In the genomic region with DNA sequence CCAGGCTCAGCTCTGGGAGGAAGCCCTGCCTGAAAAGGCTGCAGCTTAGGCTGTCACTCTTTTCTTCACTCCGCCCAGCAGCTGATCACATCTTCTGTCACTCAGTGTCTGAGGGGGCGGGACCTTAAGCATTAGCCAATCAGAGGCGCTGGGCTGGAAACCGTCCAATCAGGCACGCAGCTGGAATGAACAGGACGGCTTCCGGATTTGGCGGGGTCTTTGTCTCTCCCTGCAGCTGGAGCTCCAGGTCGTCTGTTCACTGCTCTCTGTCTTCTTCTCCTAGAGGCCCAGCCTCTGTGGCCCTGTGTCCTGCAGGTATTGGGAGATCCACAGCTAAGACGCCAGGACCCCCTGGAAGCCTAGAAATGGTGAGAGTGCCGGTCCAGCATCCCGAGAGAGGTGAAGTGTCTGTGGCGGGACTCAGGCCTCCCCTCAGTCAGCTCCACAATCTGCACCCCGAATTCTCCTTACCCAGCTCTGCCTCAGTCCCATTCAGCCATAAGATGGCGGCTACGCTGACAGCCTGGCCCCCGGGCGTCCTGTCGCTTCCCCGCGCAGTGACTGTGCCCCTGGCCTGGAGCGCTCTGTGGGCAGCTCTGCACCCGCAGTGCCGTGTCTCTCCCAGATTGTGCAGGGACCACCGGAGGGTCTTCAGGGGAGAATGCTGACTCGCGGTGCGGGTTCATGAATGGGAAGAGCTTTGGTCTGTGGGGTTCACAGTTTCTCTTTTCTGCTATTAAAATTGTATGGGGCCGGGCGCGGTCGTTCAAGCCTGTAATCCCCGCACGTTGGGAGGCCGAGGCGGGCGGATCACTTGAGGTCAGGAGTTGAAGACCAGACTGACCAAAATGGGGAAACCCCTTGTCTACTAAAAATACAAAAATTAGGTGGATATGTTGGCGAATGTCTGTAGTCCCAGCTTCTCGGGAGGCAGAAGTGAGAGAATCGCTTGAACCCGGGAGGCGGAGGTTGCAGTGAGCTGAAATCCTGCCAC, we compare ENCODE assay signal across 2 cellular contexts.
TF ChIP-seq lines count a peak whose summit lies in the region.

A gene (plus strand): TSS at position 222 of the 994 bp plus-strand sequence. CDS start 144 bp downstream, at position 366.

TF ChIP-seq in GM23338, 12 proteins besides CTCF, POLR2A, EP300 and RAD21:
- TF ChIP-seq, protein P1, sequence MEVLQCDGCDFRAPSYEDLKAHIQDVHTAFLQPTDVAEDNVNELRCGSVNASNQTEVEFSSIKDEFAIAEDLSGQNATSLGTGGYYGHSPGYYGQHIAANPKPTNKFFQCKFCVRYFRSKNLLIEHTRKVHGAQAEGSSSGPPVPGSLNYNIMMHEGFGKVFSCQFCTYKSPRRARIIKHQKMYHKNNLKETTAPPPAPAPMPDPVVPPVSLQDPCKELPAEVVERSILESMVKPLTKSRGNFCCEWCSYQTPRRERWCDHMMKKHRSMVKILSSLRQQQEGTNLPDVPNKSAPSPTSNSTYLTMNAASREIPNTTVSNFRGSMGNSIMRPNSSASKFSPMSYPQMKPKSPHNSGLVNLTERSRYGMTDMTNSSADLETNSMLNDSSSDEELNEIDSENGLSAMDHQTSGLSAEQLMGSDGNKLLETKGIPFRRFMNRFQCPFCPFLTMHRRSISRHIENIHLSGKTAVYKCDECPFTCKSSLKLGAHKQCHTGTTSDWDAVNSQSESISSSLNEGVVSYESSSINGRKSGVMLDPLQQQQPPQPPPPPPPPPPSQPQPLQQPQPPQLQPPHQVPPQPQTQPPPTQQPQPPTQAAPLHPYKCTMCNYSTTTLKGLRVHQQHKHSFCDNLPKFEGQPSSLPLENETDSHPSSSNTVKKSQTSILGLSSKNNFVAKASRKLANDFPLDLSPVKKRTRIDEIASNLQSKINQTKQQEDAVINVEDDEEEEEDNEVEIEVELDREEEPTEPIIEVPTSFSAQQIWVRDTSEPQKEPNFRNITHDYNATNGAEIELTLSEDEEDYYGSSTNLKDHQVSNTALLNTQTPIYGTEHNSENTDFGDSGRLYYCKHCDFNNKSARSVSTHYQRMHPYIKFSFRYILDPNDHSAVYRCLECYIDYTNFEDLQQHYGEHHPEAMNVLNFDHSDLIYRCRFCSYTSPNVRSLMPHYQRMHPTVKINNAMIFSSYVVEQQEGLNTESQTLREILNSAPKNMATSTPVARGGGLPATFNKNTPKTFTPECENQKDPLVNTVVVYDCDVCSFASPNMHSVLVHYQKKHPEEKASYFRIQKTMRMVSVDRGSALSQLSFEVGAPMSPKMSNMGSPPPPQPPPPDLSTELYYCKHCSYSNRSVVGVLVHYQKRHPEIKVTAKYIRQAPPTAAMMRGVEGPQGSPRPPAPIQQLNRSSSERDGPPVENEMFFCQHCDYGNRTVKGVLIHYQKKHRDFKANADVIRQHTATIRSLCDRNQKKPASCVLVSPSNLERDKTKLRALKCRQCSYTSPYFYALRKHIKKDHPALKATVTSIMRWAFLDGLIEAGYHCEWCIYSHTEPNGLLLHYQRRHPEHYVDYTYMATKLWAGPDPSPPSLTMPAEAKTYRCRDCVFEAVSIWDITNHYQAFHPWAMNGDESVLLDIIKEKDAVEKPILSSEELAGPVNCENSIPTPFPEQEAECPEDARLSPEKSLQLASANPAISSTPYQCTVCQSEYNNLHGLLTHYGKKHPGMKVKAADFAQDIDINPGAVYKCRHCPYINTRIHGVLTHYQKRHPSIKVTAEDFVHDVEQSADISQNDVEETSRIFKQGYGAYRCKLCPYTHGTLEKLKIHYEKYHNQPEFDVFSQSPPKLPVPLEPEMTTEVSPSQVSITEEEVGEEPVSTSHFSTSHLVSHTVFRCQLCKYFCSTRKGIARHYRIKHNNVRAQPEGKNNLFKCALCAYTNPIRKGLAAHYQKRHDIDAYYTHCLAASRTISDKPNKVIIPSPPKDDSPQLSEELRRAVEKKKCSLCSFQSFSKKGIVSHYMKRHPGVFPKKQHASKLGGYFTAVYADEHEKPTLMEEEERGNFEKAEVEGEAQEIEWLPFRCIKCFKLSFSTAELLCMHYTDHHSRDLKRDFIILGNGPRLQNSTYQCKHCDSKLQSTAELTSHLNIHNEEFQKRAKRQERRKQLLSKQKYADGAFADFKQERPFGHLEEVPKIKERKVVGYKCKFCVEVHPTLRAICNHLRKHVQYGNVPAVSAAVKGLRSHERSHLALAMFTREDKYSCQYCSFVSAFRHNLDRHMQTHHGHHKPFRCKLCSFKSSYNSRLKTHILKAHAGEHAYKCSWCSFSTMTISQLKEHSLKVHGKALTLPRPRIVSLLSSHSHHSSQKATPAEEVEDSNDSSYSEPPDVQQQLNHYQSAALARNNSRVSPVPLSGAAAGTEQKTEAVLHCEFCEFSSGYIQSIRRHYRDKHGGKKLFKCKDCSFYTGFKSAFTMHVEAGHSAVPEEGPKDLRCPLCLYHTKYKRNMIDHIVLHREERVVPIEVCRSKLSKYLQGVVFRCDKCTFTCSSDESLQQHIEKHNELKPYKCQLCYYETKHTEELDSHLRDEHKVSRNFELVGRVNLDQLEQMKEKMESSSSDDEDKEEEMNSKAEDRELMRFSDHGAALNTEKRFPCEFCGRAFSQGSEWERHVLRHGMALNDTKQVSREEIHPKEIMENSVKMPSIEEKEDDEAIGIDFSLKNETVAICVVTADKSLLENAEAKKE (CRISPR knock-in tag; IDR thresholded peaks at IDR 0.05) = 0 out of 2 replicates have a peak, but pooled peaks have one; percentile 43
- TF ChIP-seq, protein P2, sequence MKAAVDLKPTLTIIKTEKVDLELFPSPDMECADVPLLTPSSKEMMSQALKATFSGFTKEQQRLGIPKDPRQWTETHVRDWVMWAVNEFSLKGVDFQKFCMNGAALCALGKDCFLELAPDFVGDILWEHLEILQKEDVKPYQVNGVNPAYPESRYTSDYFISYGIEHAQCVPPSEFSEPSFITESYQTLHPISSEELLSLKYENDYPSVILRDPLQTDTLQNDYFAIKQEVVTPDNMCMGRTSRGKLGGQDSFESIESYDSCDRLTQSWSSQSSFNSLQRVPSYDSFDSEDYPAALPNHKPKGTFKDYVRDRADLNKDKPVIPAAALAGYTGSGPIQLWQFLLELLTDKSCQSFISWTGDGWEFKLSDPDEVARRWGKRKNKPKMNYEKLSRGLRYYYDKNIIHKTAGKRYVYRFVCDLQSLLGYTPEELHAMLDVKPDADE (IDR thresholded peaks at IDR 0.05) = 0 out of 2 replicates have a peak, but pooled peaks have one; percentile 12
- TF ChIP-seq STAT1 (IDR thresholded peaks at IDR 0.05; ENCODE audit: unreplicated experiment) (no peak), POLR2AphosphoS5 (IDR thresholded peaks at IDR 0.05; ENCODE audit: low read depth) (peak; percentile 95), CREB1 (CRISPR knock-in tag; IDR thresholded peaks at IDR 0.05; ENCODE audit: low read depth) (no peak), EZH2 (IDR thresholded peaks at IDR 0.05; ENCODE audit: low read depth, unreplicated experiment) (no peak), JUNB (IDR thresholded peaks at IDR 0.05; ENCODE audit: unreplicated experiment) (no peak)

TF ChIP-seq in SK-N-SH treated with all-trans-retinoic acid at 6 μM for 48 hours, 23 proteins besides CTCF, POLR2A, EP300 and RAD21 (continued from another document):
- TF ChIP-seq ZNF70 (CRISPR knock-in tag; IDR thresholded peaks at IDR 0.05) = no peak
- no peak for TF ChIP-seq ISL1 (CRISPR knock-in tag; IDR thresholded peaks at IDR 0.05)
- TF ChIP-seq PPARA (CRISPR knock-in tag; IDR thresholded peaks at IDR 0.05; ENCODE audit: borderline replicate concordance) = no peak
- TF ChIP-seq, protein P3, sequence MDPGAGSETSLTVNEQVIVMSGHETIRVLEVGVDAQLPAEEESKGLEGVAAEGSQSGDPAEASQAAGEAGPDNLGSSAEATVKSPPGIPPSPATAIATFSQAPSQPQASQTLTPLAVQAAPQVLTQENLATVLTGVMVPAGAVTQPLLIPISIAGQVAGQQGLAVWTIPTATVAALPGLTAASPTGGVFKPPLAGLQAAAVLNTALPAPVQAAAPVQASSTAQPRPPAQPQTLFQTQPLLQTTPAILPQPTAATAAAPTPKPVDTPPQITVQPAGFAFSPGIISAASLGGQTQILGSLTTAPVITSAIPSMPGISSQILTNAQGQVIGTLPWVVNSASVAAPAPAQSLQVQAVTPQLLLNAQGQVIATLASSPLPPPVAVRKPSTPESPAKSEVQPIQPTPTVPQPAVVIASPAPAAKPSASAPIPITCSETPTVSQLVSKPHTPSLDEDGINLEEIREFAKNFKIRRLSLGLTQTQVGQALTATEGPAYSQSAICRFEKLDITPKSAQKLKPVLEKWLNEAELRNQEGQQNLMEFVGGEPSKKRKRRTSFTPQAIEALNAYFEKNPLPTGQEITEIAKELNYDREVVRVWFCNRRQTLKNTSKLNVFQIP (CRISPR knock-in tag; IDR thresholded peaks at IDR 0.05; ENCODE audit: borderline replicate concordance, low read depth) = no peak
- TF ChIP-seq, protein P4, sequence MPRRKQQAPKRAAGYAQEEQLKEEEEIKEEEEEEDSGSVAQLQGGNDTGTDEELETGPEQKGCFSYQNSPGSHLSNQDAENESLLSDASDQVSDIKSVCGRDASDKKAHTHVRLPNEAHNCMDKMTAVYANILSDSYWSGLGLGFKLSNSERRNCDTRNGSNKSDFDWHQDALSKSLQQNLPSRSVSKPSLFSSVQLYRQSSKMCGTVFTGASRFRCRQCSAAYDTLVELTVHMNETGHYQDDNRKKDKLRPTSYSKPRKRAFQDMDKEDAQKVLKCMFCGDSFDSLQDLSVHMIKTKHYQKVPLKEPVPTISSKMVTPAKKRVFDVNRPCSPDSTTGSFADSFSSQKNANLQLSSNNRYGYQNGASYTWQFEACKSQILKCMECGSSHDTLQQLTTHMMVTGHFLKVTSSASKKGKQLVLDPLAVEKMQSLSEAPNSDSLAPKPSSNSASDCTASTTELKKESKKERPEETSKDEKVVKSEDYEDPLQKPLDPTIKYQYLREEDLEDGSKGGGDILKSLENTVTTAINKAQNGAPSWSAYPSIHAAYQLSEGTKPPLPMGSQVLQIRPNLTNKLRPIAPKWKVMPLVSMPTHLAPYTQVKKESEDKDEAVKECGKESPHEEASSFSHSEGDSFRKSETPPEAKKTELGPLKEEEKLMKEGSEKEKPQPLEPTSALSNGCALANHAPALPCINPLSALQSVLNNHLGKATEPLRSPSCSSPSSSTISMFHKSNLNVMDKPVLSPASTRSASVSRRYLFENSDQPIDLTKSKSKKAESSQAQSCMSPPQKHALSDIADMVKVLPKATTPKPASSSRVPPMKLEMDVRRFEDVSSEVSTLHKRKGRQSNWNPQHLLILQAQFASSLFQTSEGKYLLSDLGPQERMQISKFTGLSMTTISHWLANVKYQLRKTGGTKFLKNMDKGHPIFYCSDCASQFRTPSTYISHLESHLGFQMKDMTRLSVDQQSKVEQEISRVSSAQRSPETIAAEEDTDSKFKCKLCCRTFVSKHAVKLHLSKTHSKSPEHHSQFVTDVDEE (CRISPR knock-in tag; IDR thresholded peaks at IDR 0.05) = no peak
- TF ChIP-seq ZNF8 (CRISPR knock-in tag; IDR thresholded peaks at IDR 0.05) = no peak
- TF ChIP-seq ZFP3 (CRISPR knock-in tag; IDR thresholded peaks at IDR 0.05) = no peak
- TF ChIP-seq RARB (CRISPR knock-in tag; IDR thresholded peaks at IDR 0.05) = no peak
- no peak for TF ChIP-seq TOX (CRISPR knock-in tag; IDR thresholded peaks at IDR 0.05; ENCODE audit: borderline replicate concordance)
- TF ChIP-seq, protein P5, sequence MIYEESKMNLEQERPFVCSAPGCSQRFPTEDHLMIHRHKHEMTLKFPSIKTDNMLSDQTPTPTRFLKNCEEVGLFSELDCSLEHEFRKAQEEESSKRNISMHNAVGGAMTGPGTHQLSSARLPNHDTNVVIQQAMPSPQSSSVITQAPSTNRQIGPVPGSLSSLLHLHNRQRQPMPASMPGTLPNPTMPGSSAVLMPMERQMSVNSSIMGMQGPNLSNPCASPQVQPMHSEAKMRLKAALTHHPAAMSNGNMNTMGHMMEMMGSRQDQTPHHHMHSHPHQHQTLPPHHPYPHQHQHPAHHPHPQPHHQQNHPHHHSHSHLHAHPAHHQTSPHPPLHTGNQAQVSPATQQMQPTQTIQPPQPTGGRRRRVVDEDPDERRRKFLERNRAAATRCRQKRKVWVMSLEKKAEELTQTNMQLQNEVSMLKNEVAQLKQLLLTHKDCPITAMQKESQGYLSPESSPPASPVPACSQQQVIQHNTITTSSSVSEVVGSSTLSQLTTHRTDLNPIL (CRISPR knock-in tag; IDR thresholded peaks at IDR 0.05; ENCODE audit: low read depth) = no peak
- no peak for TF ChIP-seq GLIS3 (CRISPR knock-in tag; IDR thresholded peaks at IDR 0.05)
- no peak for TF ChIP-seq OSR1 (CRISPR knock-in tag; IDR thresholded peaks at IDR 0.05)
- no peak for TF ChIP-seq ARNTL (CRISPR knock-in tag; IDR thresholded peaks at IDR 0.05; ENCODE audit: borderline replicate concordance, low read depth)
- TF ChIP-seq TCF4 (CRISPR knock-in tag; IDR thresholded peaks at IDR 0.05; ENCODE audit: borderline replicate concordance) = no peak
TF ChIP-seq in SK-N-SH treated with all-trans-retinoic acid at 6 μM for 48 hours: peak in this region for 0.
